ENCODE assay signal across 10 cellular contexts in the genomic region with DNA sequence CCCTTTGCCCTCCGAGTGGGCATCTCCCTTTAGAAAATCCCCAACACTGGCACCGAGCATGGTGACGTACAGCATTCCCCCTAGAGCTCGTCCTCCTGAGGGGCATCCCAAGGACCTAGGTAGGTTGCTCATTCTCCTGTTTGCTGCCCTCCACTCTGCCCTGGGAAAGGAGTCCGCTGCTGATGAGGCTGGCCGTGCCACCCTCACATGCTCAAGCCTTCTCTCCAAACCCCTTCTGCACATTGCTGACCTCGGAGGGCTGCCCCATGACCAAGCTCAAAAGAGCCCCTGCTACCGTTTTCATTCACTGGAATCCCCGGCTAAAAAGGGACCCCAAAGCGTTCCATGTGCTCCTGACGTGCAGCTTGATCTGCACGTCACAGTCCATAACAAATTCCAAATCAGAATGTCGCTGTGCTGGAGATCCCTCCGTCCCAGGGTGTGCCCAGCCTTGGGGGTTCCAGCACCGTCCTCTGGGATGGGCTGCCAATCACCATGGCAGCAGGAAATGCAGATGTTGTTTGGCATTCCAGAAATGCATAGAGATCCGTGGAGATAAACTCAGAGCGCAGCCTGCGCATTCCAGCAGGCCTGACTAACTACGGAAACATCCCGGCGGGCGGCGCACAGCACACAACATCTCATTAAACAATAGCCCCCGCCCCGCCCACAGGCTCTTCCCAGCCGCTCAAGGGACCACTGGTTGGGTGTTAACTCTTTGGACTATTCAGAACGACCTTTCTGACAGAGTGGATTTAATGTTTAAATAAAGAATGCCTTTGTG. TPM values are rescaled to one million over a fixed set of nuclear protein-coding genes. Genes with fewer than 3 reads are reported as not detected.
DNase-seq lines count a peak whose midpoint lies in the region; ATAC-seq, FAIRE-seq and TF ChIP-seq lines count a peak whose summit lies in the region.
"Had no signal": no experiment of that assay in that cellular context is flagged by ENCODE, and none has a peak within 500 bp of the region (broad histone marks: within the 10 kb centered on the region; RNA-seq: fewer than 3 reads in every experiment).

No MANE protein-coding gene starts in this region.

- H3K27ac ChIP-seq in keratinocyte (ENCODE audit: control insufficient read depth, insufficient read depth, low read length): peak overlapping the region; percentile 69
- H3K27ac ChIP-seq: C4-2B, upper lobe of left lung had no signal

- H3K9me3 ChIP-seq in keratinocyte (ENCODE audit: control insufficient read depth, low read depth, low read length): no peaks in the 10 kb centered on the region
- H3K9me3 ChIP-seq: upper lobe of left lung had no signal

- peaks cover 8% of the 10 kb centered on the region for H3K79me2 ChIP-seq in keratinocyte (ENCODE audit: control insufficient read depth, insufficient read depth, low read length)

- no peak for ATAC-seq in HG03025 (IDR thresholded peaks at IDR 0.05; ENCODE audit: low FRiP score, unreplicated experiment)
- no peak for ATAC-seq in HG03460 (IDR thresholded peaks at IDR 0.05; ENCODE audit: unreplicated experiment)

- H2AFZ ChIP-seq in keratinocyte (ENCODE audit: control insufficient read depth, low read length): no peak overlapping the region

- no peak overlapping the region for H3K27ac Mint-ChIP-seq in activated T-cell treated with anti-CD3 and anti-CD28 coated beads, Interleukin-2, amount 50 U/mL, for 24 hours

- FAIRE-seq in bronchial epithelial cell (lab: Jason Lieb, UNC) (no peak), keratinocyte (lab: Jason Lieb, UNC) (peak; percentile 89), urothelium cell line (lab: Jason Lieb, UNC) (peak; percentile 98)

- peak overlapping the region; percentile 55 for H3K4me2 ChIP-seq in keratinocyte (ENCODE audit: control insufficient read depth, extremely low read depth, insufficient read depth, low read depth, low read length)

- no peak overlapping the region for H3K4me3 ChIP-seq in bronchial epithelial cell (ENCODE audit: low read depth, low read length)
- peak overlapping the region in 2 of 3 experiments; percentile 5 to 46 for H3K4me3 ChIP-seq in keratinocyte (ENCODE audit: control insufficient read depth in 2 of 3, extremely low read depth in 1 of 3, insufficient read depth in 2 of 3, low read depth in 1 of 3, low read length in 3 of 3)

- H3K36me3 Mint-ChIP-seq in activated T-cell treated with anti-CD3 and anti-CD28 coated beads, Interleukin-2, amount 50 U/mL, for 24 hours (ENCODE audit: low read depth): no peaks in the 10 kb centered on the region

- H3K27me3 ChIP-seq in bronchial epithelial cell (ENCODE audit: control insufficient read depth, insufficient read depth, low read length) (no peaks in the 10 kb centered on the region), keratinocyte (ENCODE audit: control insufficient read depth, extremely low read depth, insufficient read depth, low read length) (no peaks in the 10 kb centered on the region)
- H3K27me3 ChIP-seq: upper lobe of left lung had no signal

- H3K36me3 ChIP-seq in bronchial epithelial cell (ENCODE audit: control insufficient read depth, insufficient read depth, low read length) (no peaks in the 10 kb centered on the region), keratinocyte (ENCODE audit: control insufficient read depth in 2 of 2, extremely low read depth in 1 of 2, insufficient read depth in 2 of 2, low read length in 2 of 2) (no peaks in the 10 kb centered on the region)

- H3K9me1 ChIP-seq in keratinocyte (ENCODE audit: control insufficient read depth, extremely low read depth, insufficient read depth, low read length): no peaks in the 10 kb centered on the region

- no peak overlapping the region for H3K4me3 Mint-ChIP-seq in activated T-cell treated with anti-CD3 and anti-CD28 coated beads, Interleukin-2, amount 50 U/mL, for 24 hours

- H3K4me1 ChIP-seq in keratinocyte (ENCODE audit: control insufficient read depth, extremely low read depth, insufficient read depth, low read length): peaks cover 36% of the 10 kb centered on the region

- H3K9me3 Mint-ChIP-seq in activated T-cell treated with anti-CD3 and anti-CD28 coated beads, Interleukin-2, amount 50 U/mL, for 24 hours: no peaks in the 10 kb centered on the region

- dilution Hi-C loops in keratinocyte (cut with MboI; ENCODE audit: extremely low pct_ligation_motif_present, low sequenced_read_pairs): no loop called here

- peak overlapping the region; percentile 45 for H3K9ac ChIP-seq in keratinocyte (ENCODE audit: control insufficient read depth, extremely low read depth, insufficient read depth, low read length)

- TF ChIP-seq CTCF in bronchial epithelial cell (IDR thresholded peaks at IDR 0.05; ENCODE audit: insufficient read depth, low read length, severe bottlenecking) (no peak), keratinocyte (optimal IDR thresholded peaks at IDR 0.05 in 1 of 3, IDR thresholded peaks at IDR 0.05 in 1 of 3, conservative IDR thresholded peaks at IDR 0.05 in 1 of 3; ENCODE audit: extremely low read depth in 1 of 3, insufficient read depth in 2 of 3, low read length in 3 of 3) (no peak)

- H4K20me1 ChIP-seq in keratinocyte (ENCODE audit: control insufficient read depth, extremely low read depth, insufficient read depth, low read length): no peaks in the 10 kb centered on the region

- DNase-seq in activated T-cell treated with anti-CD3 and anti-CD28 coated beads, Interleukin-2, amount 50 U/mL, for 24 hours: peak; percentile 17
- DNase-seq in activated T-cell treated with anti-CD3 and anti-CD28 coated beads, Interleukin-2, amount 50 U/mL, for 48 hours: no peak
- DNase-seq in bronchial epithelial cell (ENCODE audit: low read depth): peak; percentile 75
- DNase-seq in keratinocyte (ENCODE audit: low read depth, low spot score): peak; percentile 49
- DNase-seq in urothelium cell line (ENCODE audit: low spot score): peak; percentile 99
- DNase-seq in activated gamma-delta T cell treated with Interleukin-2 at 50 U/mL for 16 hours: no peak

- H3K27me3 Mint-ChIP-seq in activated T-cell treated with anti-CD3 and anti-CD28 coated beads, Interleukin-2, amount 50 U/mL, for 24 hours: no peaks in the 10 kb centered on the region

- peaks cover 9% of the 10 kb centered on the region for H3K4me1 Mint-ChIP-seq in activated T-cell treated with anti-CD3 and anti-CD28 coated beads, Interleukin-2, amount 50 U/mL, for 24 hours (ENCODE audit: low read depth)

RNA-seq across cellular contexts. Expression of gene GNB1L, which starts 26.3 kb away (rescaled TPM):
- 2.8 and 7.6 TPM in 2 replicates for total RNA-seq in bronchial epithelial cell
- 2.0 to 4.1 TPM (median 2.4 TPM) in 3 replicates for polyA plus RNA-seq in keratinocyte
- polyA plus RNA-seq in keratinocyte (2011; ENCODE audit: low read depth): 5.8 TPM
- 1.2 and 2.9 TPM in 2 replicates for polyA plus RNA-seq in keratinocyte (2011; cell fraction: cytosol; rRNA removed)
- 1.8 and 2.1 TPM in 2 replicates for polyA plus RNA-seq in keratinocyte (2011; cell fraction: nucleus; rRNA removed)
- polyA plus RNA-seq in keratinocyte (2012; ENCODE audit: low replicate concordance): 7.2 and 8.4 TPM in 2 replicates
- 0.49 to 2.0 TPM (median 1.2 TPM) in 3 replicates for polyA minus RNA-seq in keratinocyte
- 11.3 TPM for polyA minus RNA-seq in keratinocyte (2011; cell fraction: cytosol; rRNA and poly(A)+ RNA removed)
- 2.2 and 3.4 TPM in 2 replicates for polyA minus RNA-seq in keratinocyte (2011; cell fraction: nucleus; rRNA and poly(A)+ RNA removed)

RNA-seq across cellular contexts. Expression of gene RTL10, which starts 26.3 kb away (rescaled TPM):
- 9.5 and 11.0 TPM in 2 replicates for total RNA-seq in bronchial epithelial cell
- polyA plus RNA-seq in keratinocyte: 12.9 to 23.4 TPM (median 18.2 TPM) in 3 replicates
- polyA plus RNA-seq in keratinocyte (2011; ENCODE audit: low read depth): 6.1 TPM
- polyA plus RNA-seq in keratinocyte (2011; cell fraction: cytosol; rRNA removed): 9.3 and 14.5 TPM in 2 replicates
- 32.8 and 44.8 TPM in 2 replicates for polyA plus RNA-seq in keratinocyte (2011; cell fraction: nucleus; rRNA removed)
- polyA plus RNA-seq in keratinocyte (2012; ENCODE audit: low replicate concordance): 16.5 and 19.8 TPM in 2 replicates
- 26.9 to 120 TPM (median 32.7 TPM) in 3 replicates for polyA minus RNA-seq in keratinocyte
- polyA minus RNA-seq in keratinocyte (2011; cell fraction: cytosol; rRNA and poly(A)+ RNA removed): 13.6 TPM
- polyA minus RNA-seq in keratinocyte (2011; cell fraction: nucleus; rRNA and poly(A)+ RNA removed): 19.3 and 28.2 TPM in 2 replicates

Comparison
In these comparisons a context has a peak if more than half of its experiments do, and no peak if none do; other contexts are left out.
1. DNase-seq: peak in activated T-cell treated with anti-CD3 and anti-CD28 coated beads, Interleukin-2, amount 50 U/mL, for 24 hours (single experiment), bronchial epithelial cell (single experiment), keratinocyte (single experiment) and urothelium cell line (single experiment); none in activated T-cell treated with anti-CD3 and anti-CD28 coated beads, Interleukin-2, amount 50 U/mL, for 48 hours (0 of 2) and activated gamma-delta T cell treated with Interleukin-2 at 50 U/mL for 16 hours (single experiment).